ENCODE assay signal across 18 cellular contexts in the genomic region with DNA sequence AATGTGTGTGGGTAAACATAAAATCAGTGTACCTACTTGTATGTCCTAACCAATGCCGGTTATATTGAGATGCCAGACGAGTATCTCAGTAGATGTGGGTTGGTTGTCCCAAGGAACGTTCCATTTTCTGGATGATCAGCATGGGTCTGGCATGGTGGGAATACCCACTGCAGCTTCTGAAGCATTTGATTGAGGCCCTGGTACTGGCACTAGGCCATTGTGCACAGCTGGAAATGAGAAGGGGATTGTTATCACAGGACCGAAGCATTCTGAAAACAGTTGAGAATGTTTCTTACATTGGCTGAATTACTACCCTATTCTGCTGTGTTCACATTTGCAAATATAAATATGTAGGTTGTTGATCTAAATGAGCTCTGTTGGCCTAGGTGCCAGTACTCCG.
DNase-seq lines count a peak whose midpoint lies in the region; ATAC-seq and TF ChIP-seq lines count a peak whose summit lies in the region.
"Had no signal": no experiment of that assay in that cellular context is flagged by ENCODE, and none has a peak within 500 bp of the region (broad histone marks: within the 10 kb centered on the region; RNA-seq: fewer than 3 reads in every experiment).

No MANE protein-coding gene starts in this region.

- DNase-seq in A673 (ENCODE audit: low spot score) = peak; percentile 43
- no peak for DNase-seq in trophoblast cell
- no peak for DNase-seq in T-helper 17 cell
- DNase-seq in aorta = no peak
- no peak for DNase-seq in Karpas-422
- DNase-seq: Calu3; CD4-positive, alpha-beta memory T cell; DMS53; NCI-H1417 treated with DMSO at 0.1 percent for 48 hours; NCI-H1930; NCI-H446; OCI-M1 had no signal

- no peak overlapping the region for H3K27ac Mint-ChIP-seq in T-helper 17 cell
- H3K27ac Mint-ChIP-seq: CD4-positive, alpha-beta memory T cell; IgD-negative memory B cell had no signal

- peak overlapping the region; percentile 97 for H2BK12ac ChIP-seq in trophoblast cell (ENCODE audit: low read length)

- H3K4me1 ChIP-seq in A673 (ENCODE audit: insufficient read depth, low read length, poor library complexity, severe bottlenecking) (peaks cover 19% of the 10 kb centered on the region), trophoblast cell (ENCODE audit: control insufficient read depth in 1 of 2, insufficient read depth in 2 of 2, low read length in 2 of 2) (peaks cover 2 to 4% of the 10 kb centered on the region in 2 experiments), aorta (ENCODE audit: control insufficient read depth in 1 of 2, insufficient read depth in 2 of 2, low read length in 2 of 2) (no peaks in the 10 kb centered on the region), Karpas-422 (ENCODE audit: low read length) (no peaks in the 10 kb centered on the region)

- intact Hi-C loops in A673 (cut with micrococcal nuclease; ENCODE audit: unreplicated experiment) (no loop called here), aorta (cut with DNase I) (loop anchor here in 1 of 2 donors (10.0 kb wide), 1 partner anchor 354 kb away; a partner anchor contains a TSS)

- no peaks in the 10 kb centered on the region for H3K9me2 ChIP-seq in Karpas-422 (replicated peaks; ENCODE audit: insufficient read depth, low read length)

- no peaks in the 10 kb centered on the region for H3K9me3 ChIP-seq in A673 (ENCODE audit: low read depth, low read length, poor library complexity, severe bottlenecking)
- no peaks in the 10 kb centered on the region for H3K9me3 ChIP-seq in trophoblast cell (ENCODE audit: insufficient read depth, low read depth, low read length)
- no peaks in the 10 kb centered on the region for H3K9me3 ChIP-seq in T-helper 17 cell (ENCODE audit: control insufficient read depth, low read length, poor library complexity, severe bottlenecking)
- H3K9me3 ChIP-seq in aorta (ENCODE audit: control insufficient read depth, low read length) = no peaks in the 10 kb centered on the region
- no peaks in the 10 kb centered on the region for H3K9me3 ChIP-seq in Karpas-422 (ENCODE audit: low read length)
- H3K9me3 ChIP-seq: HAP-1 had no signal

- H3K4ac ChIP-seq in trophoblast cell (ENCODE audit: low read depth, low read length) = peak overlapping the region; percentile 49

- no peak for ATAC-seq in T-helper 17 cell
- no peak for ATAC-seq in aorta (ENCODE audit: low FRiP score)
- ATAC-seq in GM19455 (IDR thresholded peaks at IDR 0.05; ENCODE audit: unreplicated experiment) = no peak

- WGBS in trophoblast cell (ENCODE audit: extremely low coverage, insufficient coverage, insufficient read length) = no CpG with 5 or more reads among the region's 5 CpGs
- 54 to 63% methylated on average over 5 of the region's 5 CpGs for WGBS in aorta, 2 donors

- CTCF ChIA-PET in A673 (lab: Charles Lee) = no interaction called here

- H3K4me2 ChIP-seq in trophoblast cell (ENCODE audit: low read length) = no peak overlapping the region
- no peak overlapping the region for H3K4me2 ChIP-seq in Karpas-422 (ENCODE audit: low read depth, low read length, poor library complexity, severe bottlenecking)

- H3K36me3 ChIP-seq in A673 (ENCODE audit: insufficient read depth, low read length, poor library complexity, severe bottlenecking) (no peaks in the 10 kb centered on the region), trophoblast cell (ENCODE audit: control insufficient read depth in 1 of 2, insufficient read depth in 2 of 2, low read length in 2 of 2) (peaks cover 13 to 22% of the 10 kb centered on the region in 2 experiments), aorta (ENCODE audit: control insufficient read depth in 1 of 2, insufficient read depth in 2 of 2, low read length in 1 of 2) (peaks cover 3 to 6% of the 10 kb centered on the region in 2 donors), Karpas-422 (ENCODE audit: insufficient read depth, low read length) (no peaks in the 10 kb centered on the region)
- H3K36me3 ChIP-seq: HAP-1 had no signal

- H3K79me2 ChIP-seq in trophoblast cell (ENCODE audit: control insufficient read depth, insufficient read depth, low read length, poor library complexity) (peaks cover 2% of the 10 kb centered on the region), Karpas-422 (ENCODE audit: low read length) (no peaks in the 10 kb centered on the region)

- no peak overlapping the region for H3K27ac ChIP-seq in A673 (ENCODE audit: low read depth, low read length, poor library complexity, severe bottlenecking)
- H3K27ac ChIP-seq in cingulate gyrus (ENCODE audit: low read depth, low read length) = peak overlapping the region; percentile 92
- H3K27ac ChIP-seq in layer of hippocampus (ENCODE audit: low read depth, low read length) = peak overlapping the region; percentile 83
- H3K27ac ChIP-seq in trophoblast cell (ENCODE audit: low read depth, low read length) = no peak overlapping the region
- no peak overlapping the region for H3K27ac ChIP-seq in aorta (ENCODE audit: low read depth in 1 of 2, low read length in 2 of 2)
- H3K27ac ChIP-seq in Karpas-422 (ENCODE audit: low read length) = no peak overlapping the region
- H3K27ac ChIP-seq: 22Rv1 had no signal

- no peak overlapping the region for H2AK5ac ChIP-seq in trophoblast cell (ENCODE audit: low read length)

- BruUV-seq in A673 (replicated peaks; lab: Mats Ljungman, UMichigan) = no TSS peak

- H3K18ac ChIP-seq in trophoblast cell (ENCODE audit: low read length) = no peak overlapping the region

- TF ChIP-seq CTCF in A673 (conservative IDR thresholded peaks at IDR 0.05; ENCODE audit: low read depth, low read length) = no peak

- no peak overlapping the region for H4K12ac ChIP-seq in trophoblast cell (ENCODE audit: low read depth, low read length)

- peak overlapping the region; percentile 55 for H4K91ac ChIP-seq in trophoblast cell (ENCODE audit: low read depth, low read length)

- peaks cover 9% of the 10 kb centered on the region for H3K79me1 ChIP-seq in trophoblast cell (ENCODE audit: low read length)

- peaks cover 36% of the 10 kb centered on the region for H3K27me3 Mint-ChIP-seq in T-helper 17 cell

- POLR2A ChIA-PET in A673 (lab: Charles Lee; ENCODE audit: low non-redundant PET) = no interaction called here

- H4K8ac ChIP-seq in trophoblast cell (ENCODE audit: low read depth, low read length) = no peak overlapping the region

- H2AFZ ChIP-seq in trophoblast cell (ENCODE audit: insufficient read depth, low read length, poor library complexity) (no peak overlapping the region), Karpas-422 (ENCODE audit: low read length) (no peak overlapping the region)

- H3K4me3 ChIP-seq in A673 (ENCODE audit: low read depth, low read length, poor library complexity, severe bottlenecking) = no peak overlapping the region
- no peak overlapping the region for H3K4me3 ChIP-seq in trophoblast cell (ENCODE audit: low read depth, low read length)
- no peak overlapping the region for H3K4me3 ChIP-seq in aorta (ENCODE audit: low read length in 2 of 2)
- H3K4me3 ChIP-seq in Karpas-422 (ENCODE audit: low read length) = no peak overlapping the region
- H3K4me3 ChIP-seq: HAP-1 had no signal

- no peak overlapping the region for H3K9ac ChIP-seq in trophoblast cell (ENCODE audit: low read length)
- H3K9ac ChIP-seq in Karpas-422 (ENCODE audit: low read length) = no peak overlapping the region

- H3K36me3 Mint-ChIP-seq in T-helper 17 cell (ENCODE audit: low read depth) = no peaks in the 10 kb centered on the region
- H3K36me3 Mint-ChIP-seq: CD4-positive, alpha-beta memory T cell; IgD-negative memory B cell had no signal

- H3K27me3 ChIP-seq in A673 (replicated peaks; ENCODE audit: insufficient read depth, low read depth, low read length, poor library complexity) (no peaks in the 10 kb centered on the region), layer of hippocampus (ENCODE audit: control insufficient read depth, insufficient read depth, low read length) (no peaks in the 10 kb centered on the region), trophoblast cell (ENCODE audit: insufficient read depth, low read length) (no peaks in the 10 kb centered on the region), aorta (ENCODE audit: control insufficient read depth in 1 of 2, insufficient read depth in 2 of 2, low read length in 1 of 2) (no peaks in the 10 kb centered on the region), Karpas-422 (ENCODE audit: low read length) (no peaks in the 10 kb centered on the region)

- H3K4me1 Mint-ChIP-seq in T-helper 17 cell = no peaks in the 10 kb centered on the region
- H3K4me1 Mint-ChIP-seq: CD4-positive, alpha-beta memory T cell had no signal

- no peak overlapping the region for H3K4me3 Mint-ChIP-seq in T-helper 17 cell
- H3K4me3 Mint-ChIP-seq: CD4-positive, alpha-beta memory T cell; IgD-negative memory B cell had no signal

- no peak overlapping the region for H3K14ac ChIP-seq in trophoblast cell (ENCODE audit: low read length)

- no peaks in the 10 kb centered on the region for H4K20me1 ChIP-seq in Karpas-422 (ENCODE audit: insufficient read depth, low read depth, low read length)

- no peak overlapping the region for H2BK120ac ChIP-seq in trophoblast cell (ENCODE audit: insufficient read depth, low read length, poor library complexity)

- H3K23ac ChIP-seq in trophoblast cell (ENCODE audit: low read length) = no peak overlapping the region

- no peak overlapping the region for H2BK5ac ChIP-seq in trophoblast cell (ENCODE audit: low read depth, low read length, poor library complexity)

Comparison
In these comparisons a context has a peak if more than half of its experiments do, and no peak if none do; other contexts are left out.
1. H3K27ac ChIP-seq: peak in cingulate gyrus (single experiment) and layer of hippocampus (single experiment); none in A673 (single experiment), trophoblast cell (single experiment), aorta (0 of 2) and Karpas-422 (single experiment).